Comparison of ENCODE assay signal across 8 cellular contexts in genomic region chr13:97125051-97125809, GRCh38.
A peak's percentile ranks its signal among the peaks of the same experiment; 100 is the strongest.
DNase-seq lines count a peak whose midpoint lies in the region; ATAC-seq and TF ChIP-seq lines count a peak whose summit lies in the region.

No MANE protein-coding gene starts in this region.

- peak; percentile 61 for ATAC-seq in activated CD4-positive, alpha-beta T cell treated with anti-CD3 and anti-CD28 coated beads for 36 hours
- ATAC-seq in HG02678 (IDR thresholded peaks at IDR 0.05; ENCODE audit: unreplicated experiment): peak; percentile 47
- ATAC-seq in naive thymus-derived CD4-positive, alpha-beta T cell: no peak

- TF ChIP-seq CTCF in dorsolateral prefrontal cortex (IDR thresholded peaks at IDR 0.05 in 54 of 56, conservative IDR thresholded peaks at IDR 0.05 in 2 of 56; ENCODE audit: low read depth in 1 of 56, partially characterized antibody in 56 of 56) (peak in 45 of 56 donors; percentile 11 to 58 (median 36)), osteoblast (IDR thresholded peaks at IDR 0.05; ENCODE audit: extremely low read depth, low read depth, low read length) (no peak), MM.1S (IDR thresholded peaks at IDR 0.05; ENCODE audit: low read length) (no peak)

- H3K27me3 ChIP-seq in dorsolateral prefrontal cortex: no peaks in the 10 kb centered on the region
- no peaks in the 10 kb centered on the region for H3K27me3 ChIP-seq in osteoblast (ENCODE audit: insufficient read depth, low read length)
- no peaks in the 10 kb centered on the region for H3K27me3 ChIP-seq in MM.1S (replicated peaks; ENCODE audit: insufficient read depth, low read length)
- H3K27me3 ChIP-seq in naive thymus-derived CD4-positive, alpha-beta T cell (ENCODE audit: control insufficient read depth in 2 of 2, insufficient read depth in 2 of 2, low read length in 2 of 2): no peaks in the 10 kb centered on the region

- no peaks in the 10 kb centered on the region for H3K9me3 ChIP-seq in osteoblast (ENCODE audit: low read depth, low read length)
- no peaks in the 10 kb centered on the region for H3K9me3 ChIP-seq in MM.1S (replicated peaks; ENCODE audit: insufficient read depth, low read length)
- H3K9me3 ChIP-seq in naive thymus-derived CD4-positive, alpha-beta T cell (ENCODE audit: control insufficient read depth in 2 of 3, low read length in 3 of 3): no peaks in the 10 kb centered on the region

- H3K4me3 Mint-ChIP-seq in activated CD4-positive, alpha-beta T cell treated with anti-CD3 and anti-CD28 coated beads for 36 hours: no peak overlapping the region
- H3K4me3 Mint-ChIP-seq in activated CD4-positive, alpha-beta T cell treated with anti-CD3 and anti-CD28 coated beads, Interleukin-2, amount 10 ng/mL, durations not matched to agents 24 days and 14 days: no peak overlapping the region
- no peak overlapping the region for H3K4me3 Mint-ChIP-seq in naive thymus-derived CD4-positive, alpha-beta T cell

- H3K4me3 ChIP-seq in dorsolateral prefrontal cortex (peak overlapping the region in 15 of 59 donors; percentile 3 to 30 (median 15)), osteoblast (ENCODE audit: insufficient read depth, low read length) (peak overlapping the region; percentile 20), MM.1S (ENCODE audit: low read length) (no peak overlapping the region)
- H3K4me3 ChIP-seq in naive thymus-derived CD4-positive, alpha-beta T cell (ENCODE audit: low read length): no peak overlapping the region

- no peaks in the 10 kb centered on the region for H3K36me3 Mint-ChIP-seq in activated CD4-positive, alpha-beta T cell treated with anti-CD3 and anti-CD28 coated beads for 36 hours (ENCODE audit: low read depth)
- no peaks in the 10 kb centered on the region for H3K36me3 Mint-ChIP-seq in activated CD4-positive, alpha-beta T cell treated with anti-CD3 and anti-CD28 coated beads, Interleukin-2, amount 10 ng/mL, durations not matched to agents 24 days and 14 days (ENCODE audit: low read depth)
- H3K36me3 Mint-ChIP-seq in naive thymus-derived CD4-positive, alpha-beta T cell: no peaks in the 10 kb centered on the region

- H4K20me1 ChIP-seq in osteoblast (ENCODE audit: insufficient read depth, low read length) (no peaks in the 10 kb centered on the region), MM.1S (ENCODE audit: insufficient read depth, low read length) (no peaks in the 10 kb centered on the region)

- H3K4me1 ChIP-seq in osteoblast (ENCODE audit: insufficient read depth, low read length) (peaks cover 35% of the 10 kb centered on the region), MM.1S (ENCODE audit: low read length) (no peaks in the 10 kb centered on the region)
- H3K4me1 ChIP-seq in naive thymus-derived CD4-positive, alpha-beta T cell (ENCODE audit: control insufficient read depth in 2 of 2, insufficient read depth in 2 of 2, low read length in 2 of 2): no peaks in the 10 kb centered on the region

- CTCF ChIA-PET in activated CD4-positive, alpha-beta T cell treated with anti-CD3 and anti-CD28 coated beads for 36 hours (lab: Charles Lee): interaction anchor here (0.6 to 3.8 kb wide), 6 partner anchors 8 to 99 kb away, joined by 3 to 24 read pairs (median 3); no protein-coding TSS in a partner anchor
- CTCF ChIA-PET in naive thymus-derived CD4-positive, alpha-beta T cell (lab: Charles Lee): interaction anchor here (0.5 to 1.3 kb wide), 4 partner anchors 9 to 1794 kb away, joined by 3 to 4 read pairs (median 3); no protein-coding TSS in a partner anchor

- POLR2A ChIA-PET in activated CD4-positive, alpha-beta T cell treated with anti-CD3 and anti-CD28 coated beads for 36 hours (lab: Charles Lee): interaction anchor here (0.6 kb wide), 1 partner anchor 35 kb away, joined by 4 read pairs; no protein-coding TSS in a partner anchor
- POLR2A ChIA-PET in naive thymus-derived CD4-positive, alpha-beta T cell (lab: Charles Lee): no interaction called here

- no peak overlapping the region for H3K9ac ChIP-seq in MM.1S (ENCODE audit: low read length)

- peak overlapping the region; percentile 52 for H3K4me2 ChIP-seq in osteoblast (ENCODE audit: insufficient read depth, low read length)
- H3K4me2 ChIP-seq in MM.1S (ENCODE audit: low read depth, low read length): no peak overlapping the region

- no peaks in the 10 kb centered on the region for H3K9me3 Mint-ChIP-seq in activated CD4-positive, alpha-beta T cell treated with anti-CD3 and anti-CD28 coated beads for 36 hours (ENCODE audit: low read depth)
- H3K9me3 Mint-ChIP-seq in activated CD4-positive, alpha-beta T cell treated with anti-CD3 and anti-CD28 coated beads, Interleukin-2, amount 10 ng/mL, durations not matched to agents 24 days and 14 days: no peaks in the 10 kb centered on the region
- H3K9me3 Mint-ChIP-seq in naive thymus-derived CD4-positive, alpha-beta T cell: peaks cover 0 to 3% (median 0%) of the 10 kb centered on the region in 11 donors

- no peaks in the 10 kb centered on the region for H3F3A ChIP-seq in MM.1S (ENCODE audit: insufficient read depth, low read length)

- peak; percentile 69 for DNase-seq in activated CD4-positive, alpha-beta T cell treated with anti-CD3 and anti-CD28 coated beads for 36 hours
- no peak for DNase-seq in activated CD4-positive, alpha-beta T cell treated with anti-CD3 and anti-CD28 coated beads, Interleukin-2, amount 10 ng/mL, durations not matched to agents 24 days and 14 days
- DNase-seq in NCI-H748 (lab: John Stamatoyannopoulos, UW; ENCODE audit: unreplicated experiment) (peak; percentile 51), dorsolateral prefrontal cortex (peak in 1 of 10 donors; percentile 44), osteoblast (ENCODE audit: insufficient read length, low spot score, missing footprints) (no peak), MM.1S (no peak)
- DNase-seq in naive thymus-derived CD4-positive, alpha-beta T cell: no peak

- H3K79me2 ChIP-seq in osteoblast (ENCODE audit: insufficient read depth, low read length): no peaks in the 10 kb centered on the region
- no peaks in the 10 kb centered on the region for H3K79me2 ChIP-seq in MM.1S (ENCODE audit: low read length)

- no peak overlapping the region for H2AFZ ChIP-seq in osteoblast (ENCODE audit: low read length)
- no peak overlapping the region for H2AFZ ChIP-seq in MM.1S (ENCODE audit: low read length)

- H3K4me1 Mint-ChIP-seq in activated CD4-positive, alpha-beta T cell treated with anti-CD3 and anti-CD28 coated beads for 36 hours: peaks cover 36% of the 10 kb centered on the region
- peaks cover 15% of the 10 kb centered on the region for H3K4me1 Mint-ChIP-seq in activated CD4-positive, alpha-beta T cell treated with anti-CD3 and anti-CD28 coated beads, Interleukin-2, amount 10 ng/mL, durations not matched to agents 24 days and 14 days
- H3K4me1 Mint-ChIP-seq in naive thymus-derived CD4-positive, alpha-beta T cell: peaks cover 0 to 13% (median 0%) of the 10 kb centered on the region in 7 donors

- H3K9me2 ChIP-seq in MM.1S (replicated peaks; ENCODE audit: insufficient read depth, low read length): no peaks in the 10 kb centered on the region

- H3K36me3 ChIP-seq in osteoblast (ENCODE audit: insufficient read depth, low read length) (no peaks in the 10 kb centered on the region), MM.1S (replicated peaks; ENCODE audit: insufficient read depth, low read length) (no peaks in the 10 kb centered on the region)
- H3K36me3 ChIP-seq in naive thymus-derived CD4-positive, alpha-beta T cell (ENCODE audit: control insufficient read depth in 2 of 3, insufficient read depth in 3 of 3, low read length in 3 of 3): no peaks in the 10 kb centered on the region

- H3K27me3 Mint-ChIP-seq in activated CD4-positive, alpha-beta T cell treated with anti-CD3 and anti-CD28 coated beads for 36 hours: peaks cover 32% of the 10 kb centered on the region
- peaks cover 26% of the 10 kb centered on the region for H3K27me3 Mint-ChIP-seq in activated CD4-positive, alpha-beta T cell treated with anti-CD3 and anti-CD28 coated beads, Interleukin-2, amount 10 ng/mL, durations not matched to agents 24 days and 14 days
- peaks cover 15 to 34% (median 20%) of the 10 kb centered on the region in 5 donors for H3K27me3 Mint-ChIP-seq in naive thymus-derived CD4-positive, alpha-beta T cell

- H3K27ac ChIP-seq in dorsolateral prefrontal cortex (peak overlapping the region in 51 of 59 donors; percentile 5 to 86 (median 62)), osteoblast (ENCODE audit: low read depth, low read length) (no peak overlapping the region), MM.1S (ENCODE audit: low read length) (no peak overlapping the region)
- no peak overlapping the region for H3K27ac ChIP-seq in naive thymus-derived CD4-positive, alpha-beta T cell (ENCODE audit: low read depth, low read length)

- intact Hi-C loops in activated CD4-positive, alpha-beta T cell treated with anti-CD3 and anti-CD28 coated beads for 36 hours (cut with DNase I, micrococcal nuclease): loop anchor here (1.0 to 5.0 kb wide), 5 partner anchors 130 to 417 kb away; no protein-coding TSS in a partner anchor
- intact Hi-C loops in activated CD4-positive, alpha-beta T cell treated with anti-CD3 and anti-CD28 coated beads, Interleukin-2, amount 10 ng/mL, durations not matched to agents 24 days and 14 days (cut with micrococcal nuclease): loop anchor here (5.0 kb wide), 2 partner anchors 102 to 307 kb away; partner anchors contain the start of gene RAP2A
- intact Hi-C loops in dorsolateral prefrontal cortex (cut with DNase I): loop anchor here in 1 of 2 donors (10.0 kb wide), 1 partner anchor 510 kb away; no protein-coding TSS in a partner anchor
- intact Hi-C loops in naive thymus-derived CD4-positive, alpha-beta T cell (cut with micrococcal nuclease): no loop called here

- H3K27ac Mint-ChIP-seq in activated CD4-positive, alpha-beta T cell treated with anti-CD3 and anti-CD28 coated beads for 36 hours: no peak overlapping the region
- H3K27ac Mint-ChIP-seq in activated CD4-positive, alpha-beta T cell treated with anti-CD3 and anti-CD28 coated beads, Interleukin-2, amount 10 ng/mL, durations not matched to agents 24 days and 14 days: no peak overlapping the region
- no peak overlapping the region for H3K27ac Mint-ChIP-seq in naive thymus-derived CD4-positive, alpha-beta T cell

Comparison
In these comparisons a context has a peak if more than half of its experiments do, and no peak if none do; other contexts are left out.
1. DNase-seq: peak in activated CD4-positive, alpha-beta T cell treated with anti-CD3 and anti-CD28 coated beads for 36 hours (single experiment) and NCI-H748 (single experiment); none in activated CD4-positive, alpha-beta T cell treated with anti-CD3 and anti-CD28 coated beads, Interleukin-2, amount 10 ng/mL, durations not matched to agents 24 days and 14 days (single experiment), osteoblast (single experiment), MM.1S (single experiment) and naive thymus-derived CD4-positive, alpha-beta T cell (0 of 9).
2. H3K27ac ChIP-seq: peak in dorsolateral prefrontal cortex (51 of 59); none in osteoblast (single experiment), MM.1S (single experiment) and naive thymus-derived CD4-positive, alpha-beta T cell (single experiment).
3. CTCF ChIP-seq: peak in dorsolateral prefrontal cortex (45 of 56); none in osteoblast (single experiment) and MM.1S (single experiment).
4. intact Hi-C loops: an anchor here in activated CD4-positive, alpha-beta T cell treated with anti-CD3 and anti-CD28 coated beads for 36 hours (1.0 to 5.0 kb wide) and activated CD4-positive, alpha-beta T cell treated with anti-CD3 and anti-CD28 coated beads, Interleukin-2, amount 10 ng/mL, durations not matched to agents 24 days and 14 days (5.0 kb wide); none called in naive thymus-derived CD4-positive, alpha-beta T cell.